Comparison of ENCODE assay signal across 1 cellular context in genomic region chr1:54069792-54070548, GRCh38.
TF ChIP-seq lines count a peak whose summit lies in the region.

No MANE protein-coding gene starts in this region.

TF ChIP-seq in endothelial cell of umbilical vein, 7 proteins besides CTCF, POLR2A, EP300 and RAD21:
- TF ChIP-seq FOS (IDR thresholded peaks at IDR 0.05; ENCODE audit: borderline replicate concordance, insufficient read depth, low read length): no peak
- TF ChIP-seq MYC (IDR thresholded peaks at IDR 0.05; ENCODE audit: low read depth, low read length): no peak
- TF ChIP-seq MAX (IDR thresholded peaks at IDR 0.05; ENCODE audit: insufficient read depth, insufficient read length): no peak
- no peak for TF ChIP-seq POLR2AphosphoS5 (IDR thresholded peaks at IDR 0.05; ENCODE audit: insufficient read depth, low read depth, low read length)
- no peak for TF ChIP-seq JUN (IDR thresholded peaks at IDR 0.05; ENCODE audit: borderline replicate concordance, insufficient read depth, insufficient read length, low read depth)
- no peak for TF ChIP-seq EZH2 (IDR thresholded peaks at IDR 0.05; ENCODE audit: borderline replicate concordance, low read depth, low read length, severe bottlenecking)
- TF ChIP-seq GATA2 (IDR thresholded peaks at IDR 0.05; ENCODE audit: insufficient read depth, insufficient read length, low read depth, low read length): no peak
